In the genomic region with DNA sequence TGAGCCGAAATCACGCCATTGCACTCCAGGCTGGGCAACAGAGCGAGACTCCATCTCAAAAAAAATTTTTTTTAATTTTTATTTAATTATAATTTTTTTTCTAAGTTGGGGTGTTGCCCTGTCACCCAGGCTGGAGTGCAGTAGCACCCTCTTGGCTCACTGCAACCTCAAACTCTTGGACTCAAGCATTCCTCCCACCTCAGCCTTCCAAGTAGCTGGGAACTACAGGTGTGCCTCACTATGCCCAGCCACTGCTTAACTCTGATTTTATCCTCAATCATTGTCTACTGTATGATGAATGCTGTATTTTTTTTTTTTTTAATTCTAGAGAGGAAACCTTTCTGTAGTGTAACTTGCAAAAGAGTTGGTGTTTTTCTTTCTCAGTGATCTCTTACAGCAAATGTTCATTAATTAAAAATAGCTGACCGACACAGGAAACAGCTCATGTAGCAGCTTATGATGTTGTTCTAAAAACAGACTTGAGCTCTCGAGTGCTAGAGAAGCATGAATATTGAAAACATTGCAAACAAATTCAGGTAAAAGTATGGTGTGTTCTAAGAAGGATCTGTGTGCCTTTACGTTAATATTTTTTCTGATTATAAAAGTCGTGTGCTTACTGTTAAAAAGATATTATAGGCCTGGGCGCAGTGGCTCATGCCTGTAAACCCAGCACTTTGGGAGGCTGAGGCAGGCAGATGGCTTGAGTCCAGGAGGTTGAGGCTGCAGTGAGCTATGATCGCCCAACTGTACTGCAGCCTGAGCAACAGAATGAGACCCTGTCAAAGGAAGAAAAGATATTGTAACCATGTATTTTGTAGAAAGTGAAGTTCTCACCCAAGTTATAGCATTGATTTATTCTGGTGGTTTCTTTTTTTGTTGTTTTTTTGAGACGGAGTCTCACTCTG, we compare ENCODE assay signal across 17 cellular contexts.
DNase-seq lines count a peak whose midpoint lies in the region; ATAC-seq and TF ChIP-seq lines count a peak whose summit lies in the region.
"Had no signal": no experiment of that assay in that cellular context is flagged by ENCODE, and none has a peak within 500 bp of the region (broad histone marks: within the 10 kb centered on the region; RNA-seq: fewer than 3 reads in every experiment).

No MANE protein-coding gene starts in this region.

- no peak overlapping the region for H3K9ac ChIP-seq in endodermal cell (ENCODE audit: extremely low read depth, low read length, poor library complexity, severe bottlenecking)
- H3K9ac ChIP-seq in skeletal muscle tissue (ENCODE audit: low read depth in 1 of 3, low read length in 3 of 3): peak overlapping the region; percentile 13 to 69 (median 66)
- no peak overlapping the region for H3K9ac ChIP-seq in neural progenitor cell

- no peak overlapping the region for H3K4me3 Mint-ChIP-seq in endodermal cell
- H3K4me3 Mint-ChIP-seq in neural progenitor cell: no peak overlapping the region
- H3K4me3 Mint-ChIP-seq: CD4-positive, alpha-beta T cell had no signal

- TF ChIP-seq CTCF in endodermal cell (conservative IDR thresholded peaks at IDR 0.05): no peak
- no peak for TF ChIP-seq CTCF in neural progenitor cell (IDR thresholded peaks at IDR 0.05)

- H3K9me3 ChIP-seq in endodermal cell (ENCODE audit: control insufficient read depth, low read length) (peaks cover 6% of the 10 kb centered on the region), skeletal muscle tissue (ENCODE audit: control insufficient read depth in 3 of 3, low read length in 3 of 3) (no peaks in the 10 kb centered on the region), neural progenitor cell (ENCODE audit: low read depth) (no peaks in the 10 kb centered on the region)
- H3K9me3 ChIP-seq: colonic mucosa had no signal

- WGBS in endodermal cell (ENCODE audit: insufficient coverage in 1 of 2, insufficient read length in 1 of 2), 2 experiments: 87 to 90% methylated on average over 5 to 9 of the region's 10 CpGs

- peaks cover 11% of the 10 kb centered on the region for H3K9me3 Mint-ChIP-seq in endodermal cell
- H3K9me3 Mint-ChIP-seq in neural progenitor cell: peaks cover 3% of the 10 kb centered on the region
- H3K9me3 Mint-ChIP-seq: CD4-positive, alpha-beta T cell had no signal

- ATAC-seq in HG03108 (IDR thresholded peaks at IDR 0.05; ENCODE audit: unreplicated experiment): peak; percentile 76
- ATAC-seq: HepG2 had no signal

- peaks cover 65% of the 10 kb centered on the region for H3K79me2 ChIP-seq in neural progenitor cell (ENCODE audit: low read depth)

- peak overlapping the region; percentile 42 for H3K27ac Mint-ChIP-seq in endodermal cell
- H3K27ac Mint-ChIP-seq in neural progenitor cell: no peak overlapping the region
- H3K27ac Mint-ChIP-seq: CD4-positive, alpha-beta T cell; progenitor cell of endocrine pancreas had no signal

- H3K4me1 Mint-ChIP-seq in endodermal cell: peaks cover 8% of the 10 kb centered on the region
- H3K4me1 Mint-ChIP-seq in neural progenitor cell: no peaks in the 10 kb centered on the region

- H2AFZ ChIP-seq in neural progenitor cell (replicated peaks): no peak overlapping the region

- H3K36me3 Mint-ChIP-seq in endodermal cell (ENCODE audit: low read depth) (peaks cover 73% of the 10 kb centered on the region), neural progenitor cell (no peaks in the 10 kb centered on the region)

- DNase-seq in NCI-H1694 (lab: John Stamatoyannopoulos, UW): peak; percentile 29
- DNase-seq in NCI-H1694 treated with DMSO at 0.1 percent for 48 hours (lab: John Stamatoyannopoulos, UW): no peak
- DNase-seq in endodermal cell: peak; percentile 14
- DNase-seq in SW 1271 (lab: John Stamatoyannopoulos, UW): no peak
- no peak for DNase-seq in NCI-H187 (lab: John Stamatoyannopoulos, UW)
- no peak for DNase-seq in neural progenitor cell (ENCODE audit: low spot score)
- DNase-seq: CD4-positive, alpha-beta T cell; colonic mucosa; DMS79 treated with DMSO at 0.1 percent for 48 hours; NCI-H2171; OCI-M1 had no signal

- no peaks in the 10 kb centered on the region for H4K20me1 ChIP-seq in neural progenitor cell (ENCODE audit: low read depth)

- H3K36me3 ChIP-seq in endodermal cell (ENCODE audit: control insufficient read depth, insufficient read depth, low read length) (peaks cover 28% of the 10 kb centered on the region), skeletal muscle tissue (ENCODE audit: control insufficient read depth in 3 of 3, insufficient read depth in 3 of 3, low read length in 3 of 3) (no peaks in the 10 kb centered on the region), neural progenitor cell (no peaks in the 10 kb centered on the region)
- H3K36me3 ChIP-seq: colonic mucosa had no signal

- H3K27me3 Mint-ChIP-seq in endodermal cell (ENCODE audit: insufficient read depth) (no peaks in the 10 kb centered on the region), neural progenitor cell (ENCODE audit: insufficient read depth, low read depth) (no peaks in the 10 kb centered on the region)
- H3K27me3 Mint-ChIP-seq: CD4-positive, alpha-beta T cell; progenitor cell of endocrine pancreas had no signal

- H3K4me3 ChIP-seq in endodermal cell (ENCODE audit: low read length) (no peak overlapping the region), skeletal muscle tissue (ENCODE audit: low read length in 3 of 3) (peak overlapping the region in 2 of 3 donors; percentile 36 to 53), neural progenitor cell (no peak overlapping the region)
- H3K4me3 ChIP-seq: colonic mucosa had no signal

- H3K4me2 ChIP-seq in neural progenitor cell: no peak overlapping the region

- H3K27ac ChIP-seq in endodermal cell (ENCODE audit: low read depth, low read length) (no peak overlapping the region), skeletal muscle tissue (ENCODE audit: low read depth, low read length) (peak overlapping the region; percentile 77), neural progenitor cell (no peak overlapping the region)
- H3K27ac ChIP-seq: 22Rv1, colonic mucosa, VCaP had no signal

- H3F3A ChIP-seq in neural progenitor cell (ENCODE audit: low read depth): no peaks in the 10 kb centered on the region

- no peaks in the 10 kb centered on the region for H3K4me1 ChIP-seq in endodermal cell (ENCODE audit: control insufficient read depth, insufficient read depth, low read length)
- H3K4me1 ChIP-seq in skeletal muscle tissue (ENCODE audit: control insufficient read depth in 3 of 3, insufficient read depth in 3 of 3, low read length in 3 of 3): peaks cover 3 to 5% (median 4%) of the 10 kb centered on the region in 3 donors
- no peaks in the 10 kb centered on the region for H3K4me1 ChIP-seq in neural progenitor cell
- H3K4me1 ChIP-seq: colonic mucosa had no signal

- H3K27me3 ChIP-seq in endodermal cell (ENCODE audit: control insufficient read depth, insufficient read depth, low read length, poor library complexity, severe bottlenecking) (no peaks in the 10 kb centered on the region), skeletal muscle tissue (ENCODE audit: control insufficient read depth in 3 of 3, insufficient read depth in 3 of 3, low read length in 3 of 3) (no peaks in the 10 kb centered on the region), neural progenitor cell (no peaks in the 10 kb centered on the region)
- H3K27me3 ChIP-seq: colonic mucosa had no signal

Comparison
In these comparisons a context has a peak if more than half of its experiments do, and no peak if none do; other contexts are left out.
1. DNase-seq: peak in NCI-H1694 (single experiment) and endodermal cell (single experiment); none in NCI-H1694 treated with DMSO at 0.1 percent for 48 hours (single experiment), SW 1271 (0 of 2), NCI-H187 (0 of 2) and neural progenitor cell (single experiment).
2. H3K4me3 ChIP-seq: peak in skeletal muscle tissue (2 of 3); none in endodermal cell (single experiment) and neural progenitor cell (single experiment).
3. H3K9ac ChIP-seq: peak in skeletal muscle tissue (3 of 3); none in endodermal cell (single experiment) and neural progenitor cell (single experiment).